Comparison of ENCODE assay signal across 22 cellular contexts in genomic region chr6:17968876-17969275, GRCh38. TPM values are rescaled to one million over a fixed set of nuclear protein-coding genes. Genes with fewer than 3 reads are reported as not detected.
DNase-seq lines count a peak whose midpoint lies in the region; ATAC-seq, FAIRE-seq and TF ChIP-seq lines count a peak whose summit lies in the region.
"Had no signal": no experiment of that assay in that cellular context is flagged by ENCODE, and none has a peak within 500 bp of the region (broad histone marks: within the 10 kb centered on the region; RNA-seq: fewer than 3 reads in every experiment).

No MANE protein-coding gene starts in this region.

- DNase-seq in Daoy (ENCODE audit: low read depth) = peak; percentile 17
- DNase-seq in HTR-8/SVneo (ENCODE audit: insufficient read length, low spot score) = no peak
- no peak for DNase-seq in endothelial cell of umbilical vein (ENCODE audit: low read depth, low spot score)
- no peak for DNase-seq in osteoblast (ENCODE audit: insufficient read length, low spot score, missing footprints)
- no peak for DNase-seq in activated CD4-positive, CD25-positive, alpha-beta regulatory T cell (lab: John Stamatoyannopoulos, UW)
- DNase-seq in activated CD8-positive, alpha-beta memory T cell treated with anti-CD3 and anti-CD28 coated beads for 24 hours = no peak
- no peak for DNase-seq in GM10248 (ENCODE audit: extremely low spot score)
- DNase-seq: CD4-positive, alpha-beta memory T cell; GDM1; GM23248; Karpas-422; NCI-H1105; NCI-H1694; NCI-H2107; NCI-H2227 treated with DMSO at 0.1 percent for 48 hours; NCI-H524 treated with DMSO at 0.1 percent for 48 hours; Peyer's patch; SIG-M5 had no signal

- H3K36me3 ChIP-seq in endothelial cell of umbilical vein (ENCODE audit: control insufficient read depth in 2 of 2, extremely low read depth in 1 of 2, insufficient read depth in 2 of 2, low read length in 2 of 2) (no peaks in the 10 kb centered on the region), osteoblast (ENCODE audit: insufficient read depth, low read length) (no peaks in the 10 kb centered on the region)
- H3K36me3 ChIP-seq: MG63, Peyer's patch had no signal

- H3K79me2 ChIP-seq in endothelial cell of umbilical vein (ENCODE audit: control insufficient read depth, insufficient read depth, low read length) = peaks cover 65% of the 10 kb centered on the region
- peaks cover 76% of the 10 kb centered on the region for H3K79me2 ChIP-seq in osteoblast (ENCODE audit: insufficient read depth, low read length)

- no TSS peak for BruUV-seq in endothelial cell of umbilical vein (replicated peaks; lab: Mats Ljungman, UMichigan)

- dilution Hi-C loops in endothelial cell of umbilical vein (cut with MboI; ENCODE audit: extremely low pct_ligation_motif_present, low sequenced_read_pairs) = no loop called here

- H3K27ac ChIP-seq in endothelial cell of umbilical vein (ENCODE audit: insufficient read depth, low read depth, low read length) (no peak overlapping the region), osteoblast (ENCODE audit: low read depth, low read length) (peak overlapping the region; percentile 46)
- H3K27ac ChIP-seq: GM23248, Peyer's patch had no signal

- H3K4me3 ChIP-seq in endothelial cell of umbilical vein (replicated peaks in 1 of 3; ENCODE audit: insufficient read depth in 1 of 3, low read depth in 1 of 3, low read length in 3 of 3) (no peak overlapping the region), osteoblast (ENCODE audit: insufficient read depth, low read length) (no peak overlapping the region)
- H3K4me3 ChIP-seq: GM23248, MG63, Peyer's patch had no signal

- POLR2A ChIA-PET in endothelial cell of umbilical vein (lab: Charles Lee) (no interaction called here), GM10248 (lab: Yijun Ruan, JAX) (no interaction called here)

- peak; percentile 52 for FAIRE-seq in HTR-8/SVneo (lab: Jason Lieb, UNC)
- no peak for FAIRE-seq in endothelial cell of umbilical vein (lab: Jason Lieb, UNC)
- FAIRE-seq: GM12891, GM18507 had no signal

- no peaks in the 10 kb centered on the region for H3K9me1 ChIP-seq in endothelial cell of umbilical vein (replicated peaks; ENCODE audit: control insufficient read depth, extremely low read depth, insufficient read depth, low read length)

- H3K9me3 ChIP-seq in endothelial cell of umbilical vein (replicated peaks; ENCODE audit: control insufficient read depth, insufficient read depth, low read length) (no peaks in the 10 kb centered on the region), osteoblast (ENCODE audit: low read depth, low read length) (no peaks in the 10 kb centered on the region)
- H3K9me3 ChIP-seq: MG63, Peyer's patch had no signal

- peak overlapping the region; percentile 21 for H3K4me2 ChIP-seq in endothelial cell of umbilical vein (ENCODE audit: insufficient read depth, low read length)
- no peak overlapping the region for H3K4me2 ChIP-seq in osteoblast (ENCODE audit: insufficient read depth, low read length)

- H3K9ac ChIP-seq in endothelial cell of umbilical vein (replicated peaks; ENCODE audit: extremely low read depth, insufficient read depth, low read length) = no peak overlapping the region
- H3K9ac ChIP-seq: GM23248 had no signal

- intact Hi-C loops in endothelial cell of umbilical vein (cut with micrococcal nuclease) = loop anchor here (2.0 kb wide), 2 partner anchors 36 to 104 kb away; no protein-coding TSS in a partner anchor

- H4K20me1 ChIP-seq in endothelial cell of umbilical vein (replicated peaks; ENCODE audit: control insufficient read depth, extremely low read depth, insufficient read depth, low read length) = no peaks in the 10 kb centered on the region
- peaks cover 11% of the 10 kb centered on the region for H4K20me1 ChIP-seq in osteoblast (ENCODE audit: insufficient read depth, low read length)

- H3K4me1 ChIP-seq in endothelial cell of umbilical vein (ENCODE audit: control insufficient read depth, extremely low read depth, insufficient read depth, low read length) (peaks cover 46% of the 10 kb centered on the region), osteoblast (ENCODE audit: insufficient read depth, low read length) (peaks cover 69% of the 10 kb centered on the region)

- CTCF ChIA-PET in endothelial cell of umbilical vein (lab: Charles Lee) (interaction anchor here (1.3 kb wide), 1 partner anchor 18 kb away, joined by 4 read pairs; the partner anchor contains the start of gene KIF13A), GM10248 (lab: Yijun Ruan, JAX) (interaction anchor here (2.0 kb wide), 1 partner anchor 9 kb away, joined by 5 read pairs; no protein-coding TSS in a partner anchor)

- no peak for TF ChIP-seq POLR2A in endothelial cell of umbilical vein (IDR thresholded peaks at IDR 0.05; ENCODE audit: low read depth, low read length)

- no peak for TF ChIP-seq CTCF in endothelial cell of umbilical vein (IDR thresholded peaks at IDR 0.05; ENCODE audit: extremely low read depth in 1 of 2, insufficient read depth in 1 of 2, low read depth in 1 of 2, low read length in 2 of 2)
- no peak for TF ChIP-seq CTCF in osteoblast (IDR thresholded peaks at IDR 0.05; ENCODE audit: extremely low read depth, low read depth, low read length)
- TF ChIP-seq CTCF in GM10248 (IDR thresholded peaks at IDR 0.05; ENCODE audit: control extremely low read depth, extremely low read depth, low read depth, missing control alignments) = no peak

- ATAC-seq in HG03442 (IDR thresholded peaks at IDR 0.05; ENCODE audit: unreplicated experiment) = no peak

- H3K27me3 ChIP-seq in endothelial cell of umbilical vein (ENCODE audit: control insufficient read depth in 2 of 2, insufficient read depth in 2 of 2, low read length in 2 of 2) (no peaks in the 10 kb centered on the region), osteoblast (ENCODE audit: insufficient read depth, low read length) (no peaks in the 10 kb centered on the region)
- H3K27me3 ChIP-seq: MG63, Peyer's patch had no signal

- H2AFZ ChIP-seq in endothelial cell of umbilical vein (ENCODE audit: low read depth, low read length) (no peak overlapping the region), osteoblast (ENCODE audit: low read length) (no peak overlapping the region)
- H2AFZ ChIP-seq: GM23248 had no signal

TF ChIP-seq in endothelial cell of umbilical vein, 7 proteins besides CTCF, POLR2A, EP300 and RAD21:
- no peak for TF ChIP-seq MYC (IDR thresholded peaks at IDR 0.05; ENCODE audit: low read depth, low read length)
- no peak for TF ChIP-seq POLR2AphosphoS5 (IDR thresholded peaks at IDR 0.05; ENCODE audit: insufficient read depth, low read depth, low read length)
- TF ChIP-seq MAX (IDR thresholded peaks at IDR 0.05; ENCODE audit: insufficient read depth, insufficient read length) = no peak
- TF ChIP-seq FOS (IDR thresholded peaks at IDR 0.05; ENCODE audit: borderline replicate concordance, insufficient read depth, low read length) = no peak
- no peak for TF ChIP-seq GATA2 (IDR thresholded peaks at IDR 0.05; ENCODE audit: insufficient read depth, insufficient read length, low read depth, low read length)
- no peak for TF ChIP-seq JUN (IDR thresholded peaks at IDR 0.05; ENCODE audit: borderline replicate concordance, insufficient read depth, insufficient read length, low read depth)
- no peak for TF ChIP-seq EZH2 (IDR thresholded peaks at IDR 0.05; ENCODE audit: borderline replicate concordance, low read depth, low read length, severe bottlenecking)

RNA-seq across cellular contexts. Expression of gene KIF13A, which starts 18.6 kb away (rescaled TPM):
- 18.1 and 23.0 TPM in 2 replicates for total RNA-seq in Daoy (2014; rRNA removed; shearing (Covaris generic))
- total RNA-seq in endothelial cell of umbilical vein (55.5 and 65.8 TPM in 2 replicates), osteoblast (61.5 and 90.5 TPM in 2 replicates)
- 24.8 and 24.9 TPM in 2 replicates for polyA plus RNA-seq in endothelial cell of umbilical vein
- polyA plus RNA-seq in endothelial cell of umbilical vein (2011; cell fraction: cytosol; rRNA removed) = 30.6 and 31.9 TPM in 2 replicates
- polyA plus RNA-seq in endothelial cell of umbilical vein (2011; cell fraction: nucleus; rRNA removed) = 52.8 and 55.7 TPM in 2 replicates
- polyA plus RNA-seq in endothelial cell of umbilical vein (2012) = 34.0 and 43.0 TPM in 2 replicates
- 62.0 and 74.4 TPM in 2 replicates for polyA minus RNA-seq in endothelial cell of umbilical vein
- polyA minus RNA-seq in endothelial cell of umbilical vein (2011; cell fraction: cytosol; rRNA and poly(A)+ RNA removed) = 36.4 TPM
- polyA minus RNA-seq in endothelial cell of umbilical vein (2011; cell fraction: nucleus; rRNA and poly(A)+ RNA removed) = 80.4 and 153 TPM in 2 replicates
